20 cellular contexts compared by ENCODE assay signal in the genomic region with DNA sequence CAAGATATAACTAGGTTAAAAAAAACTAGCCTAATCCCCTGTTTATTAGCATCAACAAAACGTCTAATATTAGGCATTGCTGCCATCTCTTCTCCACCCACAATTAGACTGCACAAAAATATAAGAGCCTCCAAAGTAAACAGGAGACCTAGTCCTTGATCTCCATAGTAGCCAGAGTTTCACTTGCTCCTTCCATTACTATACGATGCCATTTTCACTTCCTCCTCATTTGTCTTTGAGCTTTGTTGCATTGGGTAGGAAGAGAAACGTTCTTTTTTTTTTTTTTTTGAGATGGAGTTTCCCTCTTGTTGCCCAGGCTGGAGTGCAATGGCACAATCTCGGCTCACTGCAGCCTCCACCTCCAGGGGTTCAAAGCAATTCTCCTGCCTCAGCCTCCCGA. TPM values are rescaled to one million over a fixed set of nuclear protein-coding genes. Genes with fewer than 3 reads are reported as not detected.
DNase-seq lines count a peak whose midpoint lies in the region; ATAC-seq, FAIRE-seq and TF ChIP-seq lines count a peak whose summit lies in the region.
"Had no signal": no experiment of that assay in that cellular context is flagged by ENCODE, and none has a peak within 500 bp of the region (broad histone marks: within the 10 kb centered on the region; RNA-seq: fewer than 3 reads in every experiment).

No MANE protein-coding gene starts in this region.

- DNase-seq in activated CD4-positive, alpha-beta T cell treated with anti-CD3 and anti-CD28 coated beads, Interleukin-2, amount 10 ng/mL, durations not matched to agents 24 days and 14 days: no peak
- DNase-seq in activated CD4-positive, alpha-beta T cell treated with anti-CD3 and anti-CD28 coated beads, Interleukin-2, amount 50 U/mL, for 1 hour: no peak
- DNase-seq in stimulated activated naive B cell treated with anti-CD40 and anti-IgM and Interleukin-4, amounts not matched to agents 10 μg/mL and 1 μg/mL and 100 μg/mL, for 72 hours: no peak
- DNase-seq in frontal cortex (ENCODE audit: low spot score in 2 of 2) (no peak), foreskin melanocyte (no peak), posterior cingulate gyrus (no peak)
- DNase-seq: activated CD4-positive, CD25-positive, alpha-beta regulatory T cell treated with anti-CD3 and anti-CD28 coated beads, Interleukin-2, amount 50 U/mL, for 72 hours; CD4-positive, alpha-beta T cell; MG63; NCI-H2171; nucleus accumbens; SHP77; stimulated activated CD4-positive, alpha-beta T cell treated with anti-CD3 and anti-CD28 coated beads, Interleukin-4, amount 100 ng/mL, for 24 hours had no signal

- H3K4me1 Mint-ChIP-seq in activated CD4-positive, alpha-beta T cell treated with anti-CD3 and anti-CD28 coated beads, Interleukin-2, amount 10 ng/mL, durations not matched to agents 24 days and 14 days: peaks cover 25% of the 10 kb centered on the region
- H3K4me1 Mint-ChIP-seq in stimulated activated naive B cell treated with anti-CD40 and anti-IgM and Interleukin-4, amounts not matched to agents 10 μg/mL and 1 μg/mL and 100 μg/mL, for 72 hours: peaks cover 17 to 24% of the 10 kb centered on the region in 2 donors

- no peak for TF ChIP-seq CTCF in OCI-LY3 (IDR thresholded peaks at IDR 0.05; ENCODE audit: low read depth, low read length)

- no peaks in the 10 kb centered on the region for H3K27me3 ChIP-seq in OCI-LY3 (ENCODE audit: low read depth, low read length)
- H3K27me3 ChIP-seq: breast epithelium, MG63, tibial nerve had no signal

- peaks cover 45% of the 10 kb centered on the region for H3K4me1 ChIP-seq in OCI-LY3 (ENCODE audit: low read length)
- H3K4me1 ChIP-seq: breast epithelium, tibial nerve had no signal

- no peak overlapping the region; the same call in 1 of the 2 replicates for H3K4me3 ChIP-seq in OCI-LY3 (ENCODE audit: low read length)
- H3K4me3 ChIP-seq: A549, breast epithelium, MG63, tibial nerve had no signal

- peaks cover 16% of the 10 kb centered on the region for H3K9me3 Mint-ChIP-seq in activated CD4-positive, alpha-beta T cell treated with anti-CD3 and anti-CD28 coated beads, Interleukin-2, amount 10 ng/mL, durations not matched to agents 24 days and 14 days
- no peaks in the 10 kb centered on the region for H3K9me3 Mint-ChIP-seq in stimulated activated naive B cell treated with anti-CD40 and anti-IgM and Interleukin-4, amounts not matched to agents 10 μg/mL and 1 μg/mL and 100 μg/mL, for 72 hours
- H3K9me3 Mint-ChIP-seq: CD4-positive, alpha-beta T cell had no signal

- H3K4me3 Mint-ChIP-seq in activated CD4-positive, alpha-beta T cell treated with anti-CD3 and anti-CD28 coated beads, Interleukin-2, amount 10 ng/mL, durations not matched to agents 24 days and 14 days: no peak overlapping the region
- no peak overlapping the region for H3K4me3 Mint-ChIP-seq in stimulated activated naive B cell treated with anti-CD40 and anti-IgM and Interleukin-4, amounts not matched to agents 10 μg/mL and 1 μg/mL and 100 μg/mL, for 72 hours
- H3K4me3 Mint-ChIP-seq: activated naive CD8-positive, alpha-beta T cell; CD4-positive, alpha-beta T cell; T-helper 2 cell treated with Interferon-gamma antibody and Interleukin-4, amounts not matched to agents 5 μg/mL and 100 μg/mL, for 36 hours had no signal

- H3K4me2 ChIP-seq in OCI-LY3 (ENCODE audit: low read length): peak overlapping the region; percentile 19
- H3K4me2 ChIP-seq: A549 had no signal

- no peaks in the 10 kb centered on the region for H3K79me2 ChIP-seq in OCI-LY3 (ENCODE audit: low read length)

- H3K27me3 Mint-ChIP-seq in activated CD4-positive, alpha-beta T cell treated with anti-CD3 and anti-CD28 coated beads, Interleukin-2, amount 10 ng/mL, durations not matched to agents 24 days and 14 days: no peaks in the 10 kb centered on the region
- H3K27me3 Mint-ChIP-seq in stimulated activated naive B cell treated with anti-CD40 and anti-IgM and Interleukin-4, amounts not matched to agents 10 μg/mL and 1 μg/mL and 100 μg/mL, for 72 hours: no peaks in the 10 kb centered on the region
- H3K27me3 Mint-ChIP-seq: activated naive CD8-positive, alpha-beta T cell; CD4-positive, alpha-beta T cell had no signal

- no peaks in the 10 kb centered on the region for H4K20me1 ChIP-seq in OCI-LY3 (ENCODE audit: insufficient read depth, low read length)

- H3K27ac ChIP-seq in OCI-LY3 (ENCODE audit: low read length): peak overlapping the region; percentile 54; the same call in 1 of the 2 replicates
- H3K27ac ChIP-seq: breast epithelium, tibial nerve had no signal

- ATAC-seq in HG03025 (IDR thresholded peaks at IDR 0.05; ENCODE audit: low FRiP score, unreplicated experiment): peak; percentile 61
- ATAC-seq in stimulated activated naive B cell treated with anti-CD40 and anti-IgM and Interleukin-4, amounts not matched to agents 10 μg/mL and 1 μg/mL and 100 μg/mL, for 72 hours (replicated peaks): peak; percentile 81 to 83
- ATAC-seq: A549 had no signal

- no peak overlapping the region for H3K9ac ChIP-seq in OCI-LY3 (ENCODE audit: low read length)

- H3K9me3 ChIP-seq in OCI-LY3 (ENCODE audit: insufficient read depth, low read length): no peaks in the 10 kb centered on the region
- H3K9me3 ChIP-seq: A549, breast epithelium, MG63, tibial nerve had no signal

- no peak overlapping the region for H2AFZ ChIP-seq in OCI-LY3 (ENCODE audit: low read depth, low read length)

- H3K36me3 Mint-ChIP-seq in activated CD4-positive, alpha-beta T cell treated with anti-CD3 and anti-CD28 coated beads, Interleukin-2, amount 10 ng/mL, durations not matched to agents 24 days and 14 days (ENCODE audit: low read depth): peaks cover 24% of the 10 kb centered on the region
- peaks cover 0 to 5% of the 10 kb centered on the region in 2 donors for H3K36me3 Mint-ChIP-seq in stimulated activated naive B cell treated with anti-CD40 and anti-IgM and Interleukin-4, amounts not matched to agents 10 μg/mL and 1 μg/mL and 100 μg/mL, for 72 hours
- H3K36me3 Mint-ChIP-seq: activated naive CD8-positive, alpha-beta T cell had no signal

- no peaks in the 10 kb centered on the region for H3K36me3 ChIP-seq in OCI-LY3 (replicated peaks; ENCODE audit: low read depth, low read length)
- H3K36me3 ChIP-seq: breast epithelium, MG63, tibial nerve had no signal

- H3K27ac Mint-ChIP-seq in activated CD4-positive, alpha-beta T cell treated with anti-CD3 and anti-CD28 coated beads, Interleukin-2, amount 10 ng/mL, durations not matched to agents 24 days and 14 days: peak overlapping the region; percentile 35
- peak overlapping the region; percentile 52 for H3K27ac Mint-ChIP-seq in stimulated activated naive B cell treated with anti-CD40 and anti-IgM and Interleukin-4, amounts not matched to agents 10 μg/mL and 1 μg/mL and 100 μg/mL, for 72 hours
- H3K27ac Mint-ChIP-seq: activated naive CD8-positive, alpha-beta T cell; CD4-positive, alpha-beta T cell had no signal

- intact Hi-C loops in activated CD4-positive, alpha-beta T cell treated with anti-CD3 and anti-CD28 coated beads, Interleukin-2, amount 10 ng/mL, durations not matched to agents 24 days and 14 days (cut with micrococcal nuclease): no loop called here
- intact Hi-C loops in posterior cingulate gyrus (cut with DNase I): no loop called here

- no peak for FAIRE-seq in frontal cortex (lab: Jason Lieb, UNC)
- FAIRE-seq: A549 had no signal

RNA-seq across cellular contexts. Expression of gene RDX, which starts 42.3 kb away (rescaled TPM):
- 87.6 and 88.4 TPM in 2 replicates for total RNA-seq in activated CD4-positive, alpha-beta T cell treated with anti-CD3 and anti-CD28 coated beads, Interleukin-2, amount 10 ng/mL, durations not matched to agents 24 days and 14 days
- total RNA-seq in frontal cortex: 86.0 TPM
